Comparison of ENCODE assay signal across 6 cellular contexts in the genomic region with DNA sequence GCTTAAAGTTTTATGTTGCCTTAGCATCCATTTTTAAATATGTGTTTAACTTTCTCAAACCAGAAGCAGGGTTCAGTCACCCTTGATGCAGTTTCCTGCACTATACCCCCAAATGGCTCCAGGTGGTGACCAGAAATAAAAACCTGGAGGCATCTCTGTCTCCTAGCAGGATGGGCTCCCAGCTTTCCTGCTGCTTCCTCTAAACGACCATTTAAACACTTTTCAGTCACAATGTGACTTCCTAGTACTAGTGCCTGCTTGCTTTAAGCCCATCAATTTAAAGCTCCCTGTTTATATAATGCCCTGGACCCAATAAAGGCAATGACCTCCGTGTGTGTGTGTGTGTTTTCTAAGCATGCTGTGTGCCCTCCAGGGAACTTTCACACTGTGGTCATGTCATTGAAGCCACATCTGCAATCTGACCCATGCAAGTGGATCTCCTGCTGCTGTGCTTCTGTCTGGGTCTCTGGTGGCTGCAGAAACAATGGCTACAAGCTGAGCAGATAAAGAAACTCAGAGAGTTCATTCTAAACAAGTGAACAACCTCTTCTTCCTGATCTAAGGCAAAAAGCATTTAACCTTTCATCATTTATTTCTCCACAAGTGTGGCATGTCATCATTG.
A peak's percentile ranks its signal among the peaks of the same experiment; 100 is the strongest.
DNase-seq lines count a peak whose midpoint lies in the region; TF ChIP-seq lines count a peak whose summit lies in the region.
"Not testable (repeated sequence)": the region's sequence is repeated elsewhere in the genome, so short reads cannot be mapped to it uniquely, and the experiment has no call there.

No MANE protein-coding gene starts in this region.

- not testable (repeated sequence) for H4K91ac ChIP-seq in H9 (ENCODE audit: insufficient read length, low read depth, low read length)

- not testable (repeated sequence) for H2AK5ac ChIP-seq in H9 (ENCODE audit: insufficient read length, low read length)

- not testable (repeated sequence) for H3K9me3 ChIP-seq in H9 (ENCODE audit: control insufficient read depth, low read depth, low read length); iPS-15b (ENCODE audit: control insufficient read depth, insufficient read depth, low read length); osteoblast (ENCODE audit: low read depth, low read length)

- H3K4me1 Mint-ChIP-seq in H9, result peaks cover 41 to 49% of the 10 kb centered on the region in 2 experiments
- not testable (repeated sequence) for H3K4me1 Mint-ChIP-seq in mesothelial cell of epicardium

- not testable (repeated sequence) for H3K18ac ChIP-seq in H9 (ENCODE audit: insufficient read length, low read depth, low read length)

- H3K27me3 Mint-ChIP-seq in H9 (ENCODE audit: low read depth), result not testable (repeated sequence)
- H3K27me3 Mint-ChIP-seq in mesothelial cell of epicardium (ENCODE audit: low read depth), result peaks cover 37% of the 10 kb centered on the region

- H2BK15ac ChIP-seq in H9 (ENCODE audit: low read depth, low read length), result not testable (repeated sequence)

- not testable (repeated sequence) for H3T11ph ChIP-seq in H9 (ENCODE audit: low read length)

- H4K5ac ChIP-seq in H9 (ENCODE audit: insufficient read length, low read depth, low read length), result not testable (repeated sequence)

- H3K27me3 ChIP-seq in H9 (ENCODE audit: insufficient read depth, low read length); iPS-15b (ENCODE audit: control insufficient read depth, insufficient read depth, low read length); osteoblast (ENCODE audit: insufficient read depth, low read length): not testable (repeated sequence)

- not testable (repeated sequence) for H3K23me2 ChIP-seq in H9 (ENCODE audit: insufficient read length, low read depth, low read length, poor library complexity, severe bottlenecking)

- not testable (repeated sequence) for H2BK120ac ChIP-seq in H9 (ENCODE audit: low read depth, low read length, poor library complexity, severe bottlenecking)

- peak; percentile 36 for DNase-seq in H9
- peak; percentile 93 for DNase-seq in NCI-H146 treated with DMSO at 0.1 percent for 48 hours (lab: John Stamatoyannopoulos, UW; ENCODE audit: unreplicated experiment)
- DNase-seq in choroid plexus epithelial cell (ENCODE audit: low read depth), result peak; percentile 10
- DNase-seq in mesothelial cell of epicardium (ENCODE audit: low spot score in 2 of 2, unreplicated experiment in 2 of 2), result not testable (repeated sequence)
- DNase-seq in osteoblast (ENCODE audit: insufficient read length, low spot score, missing footprints), result peak; percentile 8

- not testable (repeated sequence) for H3K23ac ChIP-seq in H9 (ENCODE audit: insufficient read length, low read depth, low read length)

- not testable (repeated sequence) for H2AFZ ChIP-seq in H9 (ENCODE audit: low read length); osteoblast (ENCODE audit: low read length)

- not testable (repeated sequence) for TF ChIP-seq CTCF in H9 (conservative IDR thresholded peaks at IDR 0.05); choroid plexus epithelial cell (conservative IDR thresholded peaks at IDR 0.05; ENCODE audit: low read depth, low read length); mesothelial cell of epicardium (IDR thresholded peaks at IDR 0.05; ENCODE audit: unreplicated experiment); osteoblast (IDR thresholded peaks at IDR 0.05; ENCODE audit: extremely low read depth, low read depth, low read length)

- not testable (repeated sequence) for H2BK12ac ChIP-seq in H9 (ENCODE audit: insufficient read length, low read depth, low read length)

- not testable (repeated sequence) for H2BK5ac ChIP-seq in H9 (ENCODE audit: insufficient read length, low read length)

- H3K14ac ChIP-seq in H9 (ENCODE audit: insufficient read depth, low read length), result not testable (repeated sequence)

- not testable (repeated sequence) for H3K79me2 ChIP-seq in H9 (ENCODE audit: insufficient read depth, low read length); osteoblast (ENCODE audit: insufficient read depth, low read length)

- not testable (repeated sequence) for H2BK20ac ChIP-seq in H9 (ENCODE audit: low read depth, low read length, poor library complexity, severe bottlenecking)

- peak overlapping the region; percentile 14 for H3K4me2 ChIP-seq in H9 (ENCODE audit: insufficient read depth, insufficient read length, low read length)
- not testable (repeated sequence) for H3K4me2 ChIP-seq in osteoblast (ENCODE audit: insufficient read depth, low read length)

- no CpG with 5 or more reads among the region's 2 CpGs for WGBS in H9 (ENCODE audit: extremely low coverage, insufficient read length, low lambda C conversion rate)

- peak overlapping the region; percentile 83 to 93 (median 83) for H3K27ac Mint-ChIP-seq in H9
- H3K27ac Mint-ChIP-seq in mesothelial cell of epicardium, result not testable (repeated sequence)

- H3K56ac ChIP-seq in H9 (ENCODE audit: insufficient read length, low read depth, low read length), result not testable (repeated sequence)

- not testable (repeated sequence) for H3K9ac ChIP-seq in H9 (ENCODE audit: extremely low read depth, insufficient read length, low read length)
- peak overlapping the region; percentile 32 for H3K9ac ChIP-seq in iPS-15b (ENCODE audit: low read depth, low read length)

- not testable (repeated sequence) for H3K4me1 ChIP-seq in H9 (ENCODE audit: insufficient read depth, low read length); iPS-15b (ENCODE audit: control insufficient read depth, insufficient read depth, low read length); osteoblast (ENCODE audit: insufficient read depth, low read length)

- H3K4me3 ChIP-seq in choroid plexus epithelial cell (ENCODE audit: low read depth, low read length); osteoblast (ENCODE audit: insufficient read depth, low read length): not testable (repeated sequence)
- peak overlapping the region; percentile 26 for H3K4me3 ChIP-seq in iPS-15b (ENCODE audit: low read depth, low read length)

- not testable (repeated sequence) for H4K8ac ChIP-seq in H9 (replicated peaks; ENCODE audit: insufficient read length, low read depth, low read length)

- not testable (repeated sequence) for H4K20me1 ChIP-seq in H9 (ENCODE audit: control insufficient read depth, insufficient read depth, insufficient read length); osteoblast (ENCODE audit: insufficient read depth, low read length)

- not testable (repeated sequence) for H3K4ac ChIP-seq in H9 (ENCODE audit: low read depth, low read length)

- not testable (repeated sequence) for H3K27ac ChIP-seq in H9 (ENCODE audit: insufficient read length, low read depth, low read length); osteoblast (ENCODE audit: low read depth, low read length)

- H3K36me3 ChIP-seq in iPS-15b (ENCODE audit: control insufficient read depth, insufficient read depth, low read length); osteoblast (ENCODE audit: insufficient read depth, low read length): not testable (repeated sequence)

- not testable (repeated sequence) for H3K79me1 ChIP-seq in H9 (ENCODE audit: insufficient read depth, low read depth, low read length, poor library complexity, severe bottlenecking)

- peak overlapping the region; percentile 59 to 85 for H3K4me3 Mint-ChIP-seq in H9
- H3K4me3 Mint-ChIP-seq in mesothelial cell of epicardium, result peak overlapping the region; percentile 54

- not testable (repeated sequence) for H3K36me3 Mint-ChIP-seq in H9 (ENCODE audit: insufficient read depth in 1 of 3, low read depth in 3 of 3); mesothelial cell of epicardium

- H3K9me3 Mint-ChIP-seq in H9, mesothelial cell of epicardium: not testable (repeated sequence)
